In genomic region chr20:63957004-63957689, GRCh38 we compare ENCODE assay signal across 8 cellular contexts. TPM values are rescaled to one million over a fixed set of nuclear protein-coding genes. Genes with fewer than 3 reads are reported as not detected.
A peak's percentile ranks its signal among the peaks of the same experiment; 100 is the strongest.
DNase-seq lines count a peak whose midpoint lies in the region; ATAC-seq, FAIRE-seq and TF ChIP-seq lines count a peak whose summit lies in the region.

No MANE protein-coding gene starts in this region.

- peaks cover 40% of the 10 kb centered on the region for H3K79me2 ChIP-seq in neural progenitor cell (ENCODE audit: low read depth)

- ATAC-seq in upper lobe of right lung = peak; percentile 31

- H3K27ac Mint-ChIP-seq in neural progenitor cell = no peak overlapping the region

- TF ChIP-seq POLR2A in Peyer's patch (IDR thresholded peaks at IDR 0.05) = peak; percentile 21 to 49

- H3K4me3 Mint-ChIP-seq in neural progenitor cell = peak overlapping the region; percentile 86

- H3K36me3 ChIP-seq in Peyer's patch (peaks cover 0 to 9% (median 0%) of the 10 kb centered on the region in 3 donors), neural progenitor cell (no peaks in the 10 kb centered on the region), upper lobe of right lung (peaks cover 13% of the 10 kb centered on the region)

- H3K27me3 ChIP-seq in Peyer's patch (no peaks in the 10 kb centered on the region), neural progenitor cell (no peaks in the 10 kb centered on the region), upper lobe of right lung (no peaks in the 10 kb centered on the region)

- peaks cover 2% of the 10 kb centered on the region for H3K27me3 Mint-ChIP-seq in neural progenitor cell (ENCODE audit: insufficient read depth, low read depth)

- H3K9ac ChIP-seq in neural progenitor cell = no peak overlapping the region

- H2AFZ ChIP-seq in neural progenitor cell (replicated peaks) = no peak overlapping the region

- FAIRE-seq in HTR-8/SVneo (lab: Jason Lieb, UNC) = peak; percentile 23

- H3K36me3 Mint-ChIP-seq in neural progenitor cell = peaks cover 5% of the 10 kb centered on the region

- H3F3A ChIP-seq in neural progenitor cell (ENCODE audit: low read depth) = peaks cover 31% of the 10 kb centered on the region

- H3K9me3 ChIP-seq in Peyer's patch (no peaks in the 10 kb centered on the region), neural progenitor cell (ENCODE audit: low read depth) (no peaks in the 10 kb centered on the region), upper lobe of right lung (no peaks in the 10 kb centered on the region)

- peak overlapping the region; percentile 81 for H3K4me2 ChIP-seq in neural progenitor cell

- DNase-seq in NCI-H2029 (lab: John Stamatoyannopoulos, UW) (peak; percentile 82), NCI-H2029 treated with DMSO at 0.1 percent for 48 hours (lab: John Stamatoyannopoulos, UW) (no peak), HTR-8/SVneo (ENCODE audit: insufficient read length, low spot score) (peak; percentile 90), Peyer's patch (peak; percentile 59 to 86 (median 86)), activated gamma-delta T cell (lab: John Stamatoyannopoulos, UW) (peak; percentile 44), foreskin fibroblast (peak; percentile 69 to 89), neural progenitor cell (ENCODE audit: low spot score) (peak; percentile 72), upper lobe of right lung (no peak)

- intact Hi-C loops in upper lobe of right lung (cut with DNase I) = no loop called here

- H3K4me3 ChIP-seq in Peyer's patch (peak overlapping the region; percentile 66 to 100 (median 92)), foreskin fibroblast (ENCODE audit: low read depth in 1 of 2, low read length in 2 of 2) (peak overlapping the region; percentile 38 to 59), neural progenitor cell (peak overlapping the region; percentile 100), upper lobe of right lung (peak overlapping the region; percentile 94)

- H4K20me1 ChIP-seq in neural progenitor cell (ENCODE audit: low read depth) = peaks cover 50% of the 10 kb centered on the region

- H3K4me1 ChIP-seq in Peyer's patch (peaks cover 11 to 55% (median 25%) of the 10 kb centered on the region in 4 donors), neural progenitor cell (peaks cover 24% of the 10 kb centered on the region), upper lobe of right lung (peaks cover 45% of the 10 kb centered on the region)

- TF ChIP-seq CTCF in Peyer's patch (IDR thresholded peaks at IDR 0.05) (peak in 4 of 6 experiments; percentile 5 to 37 (median 20)), foreskin fibroblast (IDR thresholded peaks at IDR 0.05; ENCODE audit: low read depth, low read length) (no peak), neural progenitor cell (IDR thresholded peaks at IDR 0.05) (peak; percentile 27), upper lobe of right lung (IDR thresholded peaks at IDR 0.05) (peak; percentile 20)

- H3K27ac ChIP-seq in Peyer's patch (peak overlapping the region; percentile 61 to 94 (median 82)), neural progenitor cell (no peak overlapping the region), upper lobe of right lung (peak overlapping the region; percentile 69)

- H3K4me1 Mint-ChIP-seq in neural progenitor cell = peaks cover 25% of the 10 kb centered on the region

- H3K9me3 Mint-ChIP-seq in neural progenitor cell = no peaks in the 10 kb centered on the region

RNA-seq across cellular contexts. Expression of gene UCKL1, which starts 0.9 kb away (rescaled TPM):
- total RNA-seq in Peyer's patch (100 to 1,000 TPM in 3 of 4 donors, 10 to 100 TPM in 1; 70.4 to 189 (median 136) TPM), neural progenitor cell (ENCODE audit: low replicate concordance) (10.8 and 22.7 TPM in 2 replicates), upper lobe of right lung (38.9 TPM)

RNA-seq across cellular contexts. Expression of gene ZNF512B, which starts 12.6 kb away (rescaled TPM):
- total RNA-seq in Peyer's patch = 1 to 10 TPM; 5.8 to 7.4 (median 6.4) TPM
- total RNA-seq in neural progenitor cell (ENCODE audit: low replicate concordance) = 2.9 and 11.4 TPM in 2 replicates
- total RNA-seq in upper lobe of right lung = 17.6 TPM

RNA-seq across cellular contexts. Expression of gene SAMD10, which starts 22.3 kb away (rescaled TPM):
- total RNA-seq in Peyer's patch = 10 to 100 TPM in 3 of 4 donors, 1 to 10 TPM in 1; 1.7 to 14.3 (median 11.1) TPM
- total RNA-seq in neural progenitor cell (ENCODE audit: low replicate concordance) = 0.19 and 4.9 TPM in 2 replicates
- 4.3 TPM for total RNA-seq in upper lobe of right lung

RNA-seq across cellular contexts. Expression of gene PRPF6, which starts 23.8 kb away (rescaled TPM):
- 10 to 100 TPM; 49.6 to 95.7 (median 64.2) TPM for total RNA-seq in Peyer's patch
- total RNA-seq in neural progenitor cell (ENCODE audit: low replicate concordance) = 51.9 and 77.0 TPM in 2 replicates
- 58.9 TPM for total RNA-seq in upper lobe of right lung

Comparison
In these comparisons a context has a peak if more than half of its experiments do, and no peak if none do; other contexts are left out.
1. DNase-seq: peak in NCI-H2029 (single experiment), HTR-8/SVneo (single experiment), Peyer's patch (3 of 3), activated gamma-delta T cell (single experiment), foreskin fibroblast (2 of 2) and neural progenitor cell (single experiment); none in NCI-H2029 treated with DMSO at 0.1 percent for 48 hours (single experiment) and upper lobe of right lung (single experiment).
2. H3K4me3 ChIP-seq: peak in every context shown above with its lines; median percentile 100 in neural progenitor cell; 94 in upper lobe of right lung; 92 in Peyer's patch; 48 in foreskin fibroblast.